In the genomic region with DNA sequence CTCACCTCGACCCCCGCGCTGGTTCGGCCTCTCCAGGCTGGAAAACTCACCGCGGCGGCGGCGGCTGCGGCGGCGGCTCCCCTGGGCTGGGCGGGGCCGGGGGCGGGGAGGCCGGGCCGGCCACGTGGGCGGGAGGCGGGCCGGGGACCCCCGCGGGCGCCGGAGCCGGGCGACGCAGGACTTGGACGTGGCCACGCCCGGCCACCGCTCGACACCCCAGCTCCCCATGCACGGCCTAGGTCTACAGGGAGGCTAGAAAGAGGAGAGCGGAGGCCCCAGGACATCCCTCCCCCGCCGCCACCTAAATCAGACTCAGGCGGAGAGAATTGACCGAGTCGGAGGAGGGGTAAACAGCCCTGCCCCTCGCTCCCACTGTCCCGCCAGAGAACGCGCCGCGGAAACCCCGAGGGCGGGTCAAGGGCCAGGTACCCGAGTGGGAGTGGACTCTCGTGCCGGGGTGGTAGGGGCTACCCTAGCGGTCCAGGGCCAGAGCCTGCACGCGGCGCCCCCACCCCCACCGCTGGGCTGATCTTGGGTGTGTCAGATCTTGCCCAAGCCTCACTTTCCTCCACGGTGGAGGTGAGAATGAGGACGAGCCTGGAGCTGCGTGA, we compare ENCODE assay signal across 8 cellular contexts. TPM values are rescaled to one million over a fixed set of nuclear protein-coding genes. Genes with fewer than 3 reads are reported as not detected.
DNase-seq lines count a peak whose midpoint lies in the region; ATAC-seq and TF ChIP-seq lines count a peak whose summit lies in the region.

No MANE protein-coding gene starts in this region.

- H3K4me1 Mint-ChIP-seq in MCF 10A (ENCODE audit: insufficient read depth, unreplicated experiment): peaks cover 5% of the 10 kb centered on the region
- H3K4me1 Mint-ChIP-seq in stimulated activated naive CD8-positive, alpha-beta T cell treated with anti-CD3 and anti-CD28 coated beads, Interleukin-15, Interleukin-2, amounts not matched to agents 100 ng/mL and 50 ng/mL, for 24 hours (ENCODE audit: low read depth): peaks cover 11% of the 10 kb centered on the region

- no peak overlapping the region for H3K27ac Mint-ChIP-seq in MCF 10A (ENCODE audit: low read depth, unreplicated experiment)
- H3K27ac Mint-ChIP-seq in stimulated activated naive CD8-positive, alpha-beta T cell treated with anti-CD3 and anti-CD28 coated beads, Interleukin-15, Interleukin-2, amounts not matched to agents 100 ng/mL and 50 ng/mL, for 24 hours: no peak overlapping the region

- peak; percentile 64 for ATAC-seq in left colon
- ATAC-seq in GM19467 (IDR thresholded peaks at IDR 0.05; ENCODE audit: unreplicated experiment): no peak

- TSS peak; percentile 30 for BruUV-seq in MCF 10A (replicated peaks; lab: Mats Ljungman, UMichigan)

- no peaks in the 10 kb centered on the region for H3K27me3 Mint-ChIP-seq in MCF 10A (ENCODE audit: insufficient read depth, unreplicated experiment)
- H3K27me3 Mint-ChIP-seq in stimulated activated naive CD8-positive, alpha-beta T cell treated with anti-CD3 and anti-CD28 coated beads, Interleukin-15, Interleukin-2, amounts not matched to agents 100 ng/mL and 50 ng/mL, for 24 hours: peaks cover 55% of the 10 kb centered on the region

- no peak for TF ChIP-seq CTCF in MCF 10A (IDR thresholded peaks at IDR 0.05; ENCODE audit: unreplicated experiment)

- DNase-seq in NCI-H2196 (lab: John Stamatoyannopoulos, UW; ENCODE audit: unreplicated experiment) (peak; percentile 35), NCI-H2196 treated with DMSO at 0.1 percent for 48 hours (lab: John Stamatoyannopoulos, UW; ENCODE audit: unreplicated experiment) (no peak), NCI-H2171 (lab: John Stamatoyannopoulos, UW) (peak; percentile 26), MCF 10A (ENCODE audit: unreplicated experiment) (peak; percentile 60), left colon (peak; percentile 47 to 54), Kasumi-1 (lab: John Stamatoyannopoulos, UW) (no peak)

- no peaks in the 10 kb centered on the region for H3K36me3 Mint-ChIP-seq in MCF 10A (ENCODE audit: insufficient read depth, unreplicated experiment)
- H3K36me3 Mint-ChIP-seq in stimulated activated naive CD8-positive, alpha-beta T cell treated with anti-CD3 and anti-CD28 coated beads, Interleukin-15, Interleukin-2, amounts not matched to agents 100 ng/mL and 50 ng/mL, for 24 hours (ENCODE audit: low read depth): no peaks in the 10 kb centered on the region

- H3K9me3 Mint-ChIP-seq in MCF 10A (ENCODE audit: unreplicated experiment): no peaks in the 10 kb centered on the region
- no peaks in the 10 kb centered on the region for H3K9me3 Mint-ChIP-seq in stimulated activated naive CD8-positive, alpha-beta T cell treated with anti-CD3 and anti-CD28 coated beads, Interleukin-15, Interleukin-2, amounts not matched to agents 100 ng/mL and 50 ng/mL, for 24 hours

- H3K4me3 Mint-ChIP-seq in MCF 10A (ENCODE audit: unreplicated experiment): peak overlapping the region; percentile 73
- peak overlapping the region; percentile 62 for H3K4me3 Mint-ChIP-seq in stimulated activated naive CD8-positive, alpha-beta T cell treated with anti-CD3 and anti-CD28 coated beads, Interleukin-15, Interleukin-2, amounts not matched to agents 100 ng/mL and 50 ng/mL, for 24 hours

- POLR2A ChIA-PET in MCF 10A (lab: Yijun Ruan, JAX): interaction anchor here (1.1 to 3.3 kb wide), 3 partner anchors 11 to 73 kb away, joined by 3 to 28 read pairs (median 13); no protein-coding TSS in a partner anchor

- CTCF ChIA-PET in MCF 10A (lab: Yijun Ruan, JAX): interaction anchor here (1.6 to 2.6 kb wide), 3 partner anchors 78 to 84 kb away, joined by 5 to 14 read pairs (median 11); no protein-coding TSS in a partner anchor

- intact Hi-C loops in MCF 10A (cut with micrococcal nuclease) (loop anchor here (2.0 to 10.0 kb wide), 2 partner anchors 85 to 375 kb away; no protein-coding TSS in a partner anchor), left colon (cut with DNase I, micrococcal nuclease) (loop anchor here in 1 of 2 donors (5.0 kb wide), 1 partner anchor 82 kb away; no protein-coding TSS in a partner anchor)

RNA-seq across cellular contexts. Expression of a gene that starts 18.9 kb away (rescaled TPM):
- total RNA-seq in MCF 10A (2022): 0.12 TPM in 1 of 2 replicates, not detected in the other
- not detected for total RNA-seq in left colon

Comparison
In these comparisons a context has a peak if more than half of its experiments do, and no peak if none do; other contexts are left out.
1. DNase-seq: peak in NCI-H2196 (single experiment), NCI-H2171 (single experiment), MCF 10A (single experiment) and left colon (2 of 2); none in NCI-H2196 treated with DMSO at 0.1 percent for 48 hours (single experiment) and Kasumi-1 (0 of 2).